8 cellular contexts compared by ENCODE assay signal in the genomic region with DNA sequence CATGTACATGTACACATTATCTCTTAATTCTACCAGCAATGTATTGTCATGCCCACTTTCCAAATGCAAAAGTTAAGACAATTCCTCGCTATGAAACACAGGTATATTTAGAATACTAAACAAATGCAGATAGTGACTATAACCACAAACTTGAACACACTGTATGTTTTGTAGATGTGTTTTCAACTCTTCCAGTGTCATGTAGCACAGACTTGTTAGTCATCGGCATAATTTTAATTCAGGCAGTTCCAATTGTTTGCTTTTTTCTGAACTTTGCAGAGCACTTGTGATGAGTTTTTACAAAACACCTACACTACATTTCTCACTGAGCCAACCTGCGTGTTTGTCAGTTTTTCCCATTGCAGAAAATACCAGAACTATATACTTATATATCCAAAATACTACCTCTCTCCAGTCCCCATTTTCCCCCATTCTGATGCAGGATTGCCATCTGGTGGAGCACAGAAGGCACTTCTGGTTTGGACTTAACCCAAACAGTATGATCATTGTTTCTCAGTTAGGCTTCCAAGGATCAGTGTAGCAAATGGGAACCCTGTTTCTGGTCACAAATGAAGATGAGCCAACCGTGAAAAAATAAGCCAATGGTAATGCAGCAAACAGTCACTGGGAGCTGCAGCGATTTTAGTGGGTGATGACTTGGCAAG.
DNase-seq lines count a peak whose midpoint lies in the region; ATAC-seq and TF ChIP-seq lines count a peak whose summit lies in the region.

No MANE protein-coding gene starts in this region.

- H3K27me3 ChIP-seq in WERI-Rb-1 (ENCODE audit: insufficient read depth, low read depth, severe bottlenecking): no peaks in the 10 kb centered on the region

- H3K4me3 Mint-ChIP-seq in T-helper 17 cell: no peak overlapping the region

- H3K36me3 Mint-ChIP-seq in T-helper 17 cell (ENCODE audit: low read depth): no peaks in the 10 kb centered on the region

- no peaks in the 10 kb centered on the region for H3K36me3 ChIP-seq in WERI-Rb-1

- H3K4me1 Mint-ChIP-seq in T-helper 17 cell: no peaks in the 10 kb centered on the region

- no peaks in the 10 kb centered on the region for H3K9me3 ChIP-seq in WERI-Rb-1 (ENCODE audit: severe bottlenecking)
- H3K9me3 ChIP-seq in T-helper 17 cell (ENCODE audit: control insufficient read depth, low read length, poor library complexity, severe bottlenecking): no peaks in the 10 kb centered on the region

- no peak overlapping the region for H3K27ac Mint-ChIP-seq in T-helper 17 cell

- DNase-seq in NCI-H2029 (lab: John Stamatoyannopoulos, UW): peak; percentile 76
- DNase-seq in WERI-Rb-1: peak; percentile 50
- DNase-seq in left ventricle myocardium superior: no peak
- DNase-seq in stromal cell of bone marrow (ENCODE audit: low read depth): peak; percentile 25
- no peak for DNase-seq in T-helper 17 cell
- DNase-seq in activated CD8-positive, alpha-beta memory T cell treated with anti-CD3 and anti-CD28 coated beads for 24 hours: no peak

- H3K27me3 Mint-ChIP-seq in T-helper 17 cell: no peaks in the 10 kb centered on the region

- peak; percentile 74 for TF ChIP-seq CTCF in 22Rv1 (IDR thresholded peaks at IDR 0.05)
- TF ChIP-seq CTCF in WERI-Rb-1 (IDR thresholded peaks at IDR 0.05; ENCODE audit: low read depth, low read length): peak; percentile 72

- H3K27ac ChIP-seq in 22Rv1 (no peak overlapping the region), WERI-Rb-1 (no peak overlapping the region)

- intact Hi-C loops in left ventricle myocardium superior (cut with micrococcal nuclease): loop anchor here (5.0 kb wide), 1 partner anchor 141 kb away; a partner anchor contains a TSS

- peak; percentile 70 for ATAC-seq in GM18867 (IDR thresholded peaks at IDR 0.05; ENCODE audit: unreplicated experiment)
- ATAC-seq in left ventricle myocardium superior: peak; percentile 90
- no peak for ATAC-seq in T-helper 17 cell

- H3K4me3 ChIP-seq in WERI-Rb-1 (ENCODE audit: low read depth, low read length): no peak overlapping the region

Comparison
In these comparisons a context has a peak if more than half of its experiments do, and no peak if none do; other contexts are left out.
1. DNase-seq: peak in NCI-H2029 (single experiment), WERI-Rb-1 (single experiment) and stromal cell of bone marrow (single experiment); none in left ventricle myocardium superior (single experiment), T-helper 17 cell (0 of 3) and activated CD8-positive, alpha-beta memory T cell treated with anti-CD3 and anti-CD28 coated beads for 24 hours (single experiment).